Comparison of ENCODE assay signal across 8 cellular contexts in genomic region chr5:149561848-149562247, GRCh38. TPM values are rescaled to one million over a fixed set of nuclear protein-coding genes. Genes with fewer than 3 reads are reported as not detected.
DNase-seq lines count a peak whose midpoint lies in the region; ATAC-seq and TF ChIP-seq lines count a peak whose summit lies in the region.

No MANE protein-coding gene starts in this region.

- no peak for TF ChIP-seq POLR2A in testis (IDR thresholded peaks at IDR 0.05)

- DNase-seq in AG08395 (ENCODE audit: low spot score) (peak; percentile 85), HT1080 (ENCODE audit: low read depth) (peak; percentile 97), amniotic epithelial cell (ENCODE audit: low read depth) (peak; percentile 97), iPS-NIHi11 (ENCODE audit: low spot score) (peak; percentile 39), testis (no peak), GM13977 (ENCODE audit: low spot score) (no peak)
- DNase-seq in stimulated activated CD4-positive, alpha-beta T cell treated with anti-CD3 and anti-CD28 coated beads, Interleukin-1b, Interleukin-23, amount 100 ng/mL, for 48 hours, result no peak

- no peak overlapping the region for H3K4me3 ChIP-seq in testis

- H3K27me3 ChIP-seq in testis, result no peaks in the 10 kb centered on the region

- no peak for TF ChIP-seq CTCF in testis (IDR thresholded peaks at IDR 0.05)
- TF ChIP-seq CTCF in GM13977 (IDR thresholded peaks at IDR 0.05; ENCODE audit: extremely low read depth, insufficient read depth, missing control alignments), result no peak

- peaks cover 20% of the 10 kb centered on the region for H3K4me1 ChIP-seq in testis

- 37 to 45% methylated on average over 2 of the region's 2 CpGs for WGBS in testis, 2 donors

- ATAC-seq in GM21367 (IDR thresholded peaks at IDR 0.05; ENCODE audit: unreplicated experiment), result no peak

- peak overlapping the region; percentile 26 to 73 for H3K27ac ChIP-seq in testis

- in situ Hi-C loops in GM13977 (cut with MboI; ENCODE audit: low pct_unique_long_range_greater_than_20kb, low sequenced_read_pairs, unreplicated experiment), result loop anchor here (10.0 kb wide), 1 partner anchor 187 kb away; the partner anchor contains the start of gene IL17B

- H3K9me3 ChIP-seq in testis, result no peaks in the 10 kb centered on the region

- intact Hi-C loops in testis (cut with DNase I; ENCODE audit: low total_unique reads), result no loop called here

- no peaks in the 10 kb centered on the region for H3K36me3 ChIP-seq in testis (ENCODE audit: low read depth, missing control alignments)

RNA-seq across cellular contexts. Expression of gene CSNK1A1, which starts 10.6 kb away (rescaled TPM):
- 443 and 454 TPM in 2 replicates for total RNA-seq in HT1080 (2014; rRNA removed; shearing (Covaris generic))
- polyA plus RNA-seq in HT1080 (2015; cell fraction: cytosol; rRNA removed), result 209 and 237 TPM in 2 replicates
- polyA plus RNA-seq in HT1080 (2015; cell fraction: nucleus; rRNA removed), result 239 and 261 TPM in 2 replicates
- total RNA-seq in testis, result 100 to 1,000 TPM; 148 to 192 TPM
- 129 TPM for polyA plus RNA-seq in testis (ENCODE audit: insufficient read depth, low read depth, low replicate concordance)

RNA-seq across cellular contexts. Expression of gene ARHGEF37, which starts 19.4 kb away (rescaled TPM):
- 0.02 and 0.03 TPM in 2 replicates for total RNA-seq in HT1080 (2014; rRNA removed; shearing (Covaris generic))
- polyA plus RNA-seq in HT1080 (2015; cell fraction: cytosol; rRNA removed), result 0.02 and 0.03 TPM in 2 replicates
- polyA plus RNA-seq in HT1080 (2015; cell fraction: nucleus; rRNA removed), result 0.03 and 0.06 TPM in 2 replicates
- total RNA-seq in testis, result 10 to 100 TPM; 13.4 to 17.8 TPM
- 12.9 TPM for polyA plus RNA-seq in testis (ENCODE audit: insufficient read depth, low read depth, low replicate concordance)

Comparison
In these comparisons a context has a peak if more than half of its experiments do, and no peak if none do; other contexts are left out.
1. DNase-seq: peak in AG08395 (single experiment), HT1080 (single experiment), amniotic epithelial cell (single experiment) and iPS-NIHi11 (single experiment); none in testis (single experiment), stimulated activated CD4-positive, alpha-beta T cell treated with anti-CD3 and anti-CD28 coated beads, Interleukin-1b, Interleukin-23, amount 100 ng/mL, for 48 hours (single experiment) and GM13977 (single experiment).
2. RNA of gene ARHGEF37, which starts 19.4 kb away (total RNA-seq): 13.4 to 17.8 TPM in testis; 0.02 to 0.03 TPM in HT1080; every median in the first group is over 10 times any median in the second.